Comparison of ENCODE assay signal across 12 cellular contexts in genomic region chr10:124971276-124971675, GRCh38. TPM values are rescaled to one million over a fixed set of nuclear protein-coding genes. Genes with fewer than 3 reads are reported as not detected.
A peak's percentile ranks its signal among the peaks of the same experiment; 100 is the strongest.
DNase-seq lines count a peak whose midpoint lies in the region; ATAC-seq, FAIRE-seq and TF ChIP-seq lines count a peak whose summit lies in the region.
"Had no signal": no experiment of that assay in that cellular context is flagged by ENCODE, and none has a peak within 500 bp of the region (broad histone marks: within the 10 kb centered on the region; RNA-seq: fewer than 3 reads in every experiment).

No MANE protein-coding gene starts in this region.

- DNase-seq in astrocyte (ENCODE audit: low read depth) (peak; percentile 9), osteoblast (ENCODE audit: insufficient read length, low spot score, missing footprints) (no peak), NCI-H187 (lab: John Stamatoyannopoulos, UW) (no peak), SIG-M5 (lab: John Stamatoyannopoulos, UW) (no peak), endodermal cell (no peak)
- no peak for DNase-seq in activated CD4-positive, alpha-beta T cell treated with anti-CD3 and anti-CD28 coated beads, Interleukin-2, amount 50 U/mL, for 48 hours
- DNase-seq: activated naive CD8-positive, alpha-beta T cell treated with anti-CD3 and anti-CD28 coated beads for 36 hours; stimulated activated CD4-positive, alpha-beta T cell treated with anti-CD3 and anti-CD28 coated beads, Interleukin-4, amount 100 ng/mL, for 1 hour; transverse colon had no signal

- no peak for FAIRE-seq in astrocyte (lab: Jason Lieb, UNC)

- no peak overlapping the region for H3K4me3 Mint-ChIP-seq in astrocyte (ENCODE audit: unreplicated experiment)
- H3K4me3 Mint-ChIP-seq in endodermal cell, result no peak overlapping the region
- H3K4me3 Mint-ChIP-seq: activated naive CD8-positive, alpha-beta T cell treated with anti-CD3 and anti-CD28 coated beads for 36 hours had no signal

- H2AFZ ChIP-seq in astrocyte (ENCODE audit: low read depth, low read length), result no peak overlapping the region
- no peak overlapping the region for H2AFZ ChIP-seq in osteoblast (ENCODE audit: low read length)

- no peak for TF ChIP-seq CTCF in astrocyte (IDR thresholded peaks at IDR 0.05; ENCODE audit: insufficient read depth, low read depth, low read length)
- no peak for TF ChIP-seq CTCF in osteoblast (IDR thresholded peaks at IDR 0.05; ENCODE audit: extremely low read depth, low read depth, low read length)
- no peak for TF ChIP-seq CTCF in endodermal cell (conservative IDR thresholded peaks at IDR 0.05)

- no peaks in the 10 kb centered on the region for H3K27me3 Mint-ChIP-seq in astrocyte (ENCODE audit: low read depth, unreplicated experiment)
- no peaks in the 10 kb centered on the region for H3K27me3 Mint-ChIP-seq in endodermal cell (ENCODE audit: insufficient read depth)
- H3K27me3 Mint-ChIP-seq: activated naive CD8-positive, alpha-beta T cell treated with anti-CD3 and anti-CD28 coated beads for 36 hours had no signal

- peaks cover 22% of the 10 kb centered on the region for H3K36me3 Mint-ChIP-seq in astrocyte (ENCODE audit: low read depth, unreplicated experiment)
- peaks cover 59% of the 10 kb centered on the region for H3K36me3 Mint-ChIP-seq in endodermal cell (ENCODE audit: low read depth)

- H3K4me1 ChIP-seq in astrocyte (ENCODE audit: insufficient read depth, low read length), result peaks cover 7% of the 10 kb centered on the region
- H3K4me1 ChIP-seq in osteoblast (ENCODE audit: insufficient read depth, low read length), result peaks cover 17% of the 10 kb centered on the region
- H3K4me1 ChIP-seq in endodermal cell (ENCODE audit: control insufficient read depth, insufficient read depth, low read length), result no peaks in the 10 kb centered on the region

- ATAC-seq in GM18868 (IDR thresholded peaks at IDR 0.05; ENCODE audit: unreplicated experiment) (peak; percentile 45), GM21825 (IDR thresholded peaks at IDR 0.05; ENCODE audit: unreplicated experiment) (peak; percentile 52)
- ATAC-seq: activated CD4-positive, CD25-positive, alpha-beta regulatory T cell treated with anti-CD3 and anti-CD28 coated beads, Interleukin-2, amount 50 U/mL, for 24 hours had no signal

- H3K9me3 Mint-ChIP-seq in astrocyte (ENCODE audit: unreplicated experiment) (no peaks in the 10 kb centered on the region), endodermal cell (no peaks in the 10 kb centered on the region)
- H3K9me3 Mint-ChIP-seq: activated naive CD8-positive, alpha-beta T cell treated with anti-CD3 and anti-CD28 coated beads for 36 hours had no signal

- WGBS in endodermal cell (ENCODE audit: insufficient coverage in 1 of 2, insufficient read length in 1 of 2), 2 experiments, result 83 to 95% methylated on average over 1 to 2 of the region's 2 CpGs

- no peaks in the 10 kb centered on the region for H3K27me3 ChIP-seq in astrocyte (ENCODE audit: insufficient read depth, low read length)
- H3K27me3 ChIP-seq in osteoblast (ENCODE audit: insufficient read depth, low read length), result no peaks in the 10 kb centered on the region
- no peaks in the 10 kb centered on the region for H3K27me3 ChIP-seq in endodermal cell (ENCODE audit: control insufficient read depth, insufficient read depth, low read length, poor library complexity, severe bottlenecking)
- H3K27me3 ChIP-seq: transverse colon had no signal

- H3K27ac Mint-ChIP-seq in astrocyte (ENCODE audit: unreplicated experiment), result no peak overlapping the region
- no peak overlapping the region for H3K27ac Mint-ChIP-seq in endodermal cell

- H3K36me3 ChIP-seq in astrocyte (ENCODE audit: insufficient read depth, low read length), result peaks cover 6% of the 10 kb centered on the region
- peaks cover 31% of the 10 kb centered on the region for H3K36me3 ChIP-seq in osteoblast (ENCODE audit: insufficient read depth, low read length)
- peaks cover 80% of the 10 kb centered on the region for H3K36me3 ChIP-seq in endodermal cell (ENCODE audit: control insufficient read depth, insufficient read depth, low read length)

- H3K27ac ChIP-seq in astrocyte (ENCODE audit: low read depth, low read length), result no peak overlapping the region
- peak overlapping the region; percentile 31 for H3K27ac ChIP-seq in osteoblast (ENCODE audit: low read depth, low read length)
- no peak overlapping the region for H3K27ac ChIP-seq in endodermal cell (ENCODE audit: low read depth, low read length)
- H3K27ac ChIP-seq: transverse colon had no signal

- H4K20me1 ChIP-seq in astrocyte (ENCODE audit: insufficient read depth, low read length), result peaks cover 63% of the 10 kb centered on the region
- H4K20me1 ChIP-seq in osteoblast (ENCODE audit: insufficient read depth, low read length), result peaks cover 15% of the 10 kb centered on the region

- H3K4me1 Mint-ChIP-seq in astrocyte (ENCODE audit: low read depth, unreplicated experiment) (peaks cover 18% of the 10 kb centered on the region), endodermal cell (peaks cover 4% of the 10 kb centered on the region)

- no peaks in the 10 kb centered on the region for H3K9me3 ChIP-seq in astrocyte (ENCODE audit: insufficient read depth, low read depth, low read length)
- H3K9me3 ChIP-seq in osteoblast (ENCODE audit: low read depth, low read length), result no peaks in the 10 kb centered on the region
- no peaks in the 10 kb centered on the region for H3K9me3 ChIP-seq in endodermal cell (ENCODE audit: control insufficient read depth, low read length)
- H3K9me3 ChIP-seq: transverse colon had no signal

- H3K4me3 ChIP-seq in astrocyte (ENCODE audit: insufficient read depth, low read depth, low read length) (no peak overlapping the region), osteoblast (ENCODE audit: insufficient read depth, low read length) (no peak overlapping the region), endodermal cell (ENCODE audit: low read length) (no peak overlapping the region)
- H3K4me3 ChIP-seq: transverse colon had no signal

- no peak overlapping the region for H3K9ac ChIP-seq in astrocyte (ENCODE audit: low read length)
- H3K9ac ChIP-seq in endodermal cell (ENCODE audit: extremely low read depth, low read length, poor library complexity, severe bottlenecking), result no peak overlapping the region

- H3K4me2 ChIP-seq in astrocyte (ENCODE audit: low read length), result peak overlapping the region; percentile 7
- peak overlapping the region; percentile 5 for H3K4me2 ChIP-seq in osteoblast (ENCODE audit: insufficient read depth, low read length)

- peaks cover 37% of the 10 kb centered on the region for H3K79me2 ChIP-seq in astrocyte (ENCODE audit: insufficient read depth, low read length)
- peaks cover 64% of the 10 kb centered on the region for H3K79me2 ChIP-seq in osteoblast (ENCODE audit: insufficient read depth, low read length)

RNA-seq across cellular contexts. Expression of gene ZRANB1, which starts 29.4 kb away (rescaled TPM):
- total RNA-seq in astrocyte (24.5 and 24.9 TPM in 2 replicates), osteoblast (34.7 and 35.9 TPM in 2 replicates), endodermal cell (10 to 100 TPM; 26.0 to 26.9 TPM)
- 21.1 TPM for polyA plus RNA-seq in endodermal cell (2013, experiment 1 of 2)
- 19.0 TPM for polyA plus RNA-seq in endodermal cell (2013, experiment 2 of 2)
